Comparison of ENCODE assay signal across 8 cellular contexts in genomic region chr19:40598121-40598917, GRCh38. TPM values are rescaled to one million over a fixed set of nuclear protein-coding genes. Genes with fewer than 3 reads are reported as not detected.
A peak's percentile ranks its signal among the peaks of the same experiment; 100 is the strongest.
DNase-seq lines count a peak whose midpoint lies in the region; ATAC-seq and TF ChIP-seq lines count a peak whose summit lies in the region.

No MANE protein-coding gene starts in this region.

- no peak for TF ChIP-seq EP300 in esophagus muscularis mucosa (IDR thresholded peaks at IDR 0.05)

- no TSS peak for BruUV-seq in PC-9 (replicated peaks; lab: Mats Ljungman, UMichigan)

- intact Hi-C loops in PC-9 (cut with micrococcal nuclease; ENCODE audit: unreplicated experiment), result loop anchor here (1.0 to 2.0 kb wide), 3 partner anchors 49 to 294 kb away; no protein-coding TSS in a partner anchor
- intact Hi-C loops in esophagus muscularis mucosa (cut with DNase I), result loop anchor here (1.0 to 2.0 kb wide), 3 partner anchors 49 to 134 kb away; partner anchors contain the start of gene BLVRB
- intact Hi-C loops in naive thymus-derived CD4-positive, alpha-beta T cell (cut with micrococcal nuclease), result loop anchor here (1.0 to 2.0 kb wide), 10 partner anchors 16 to 293 kb away; partner anchors contain the start of gene SHKBP1 (in 2 of the 2)

- H3K9me3 Mint-ChIP-seq in naive thymus-derived CD4-positive, alpha-beta T cell, result peaks cover 0 to 3% (median 0%) of the 10 kb centered on the region in 11 donors
- H3K9me3 Mint-ChIP-seq in stimulated activated memory B cell treated with anti-CD40 and anti-IgM and Interleukin-4, amounts not matched to agents 10 μg/mL and 1 μg/mL and 100 μg/mL, for 72 hours, result no peaks in the 10 kb centered on the region

- no peaks in the 10 kb centered on the region for H4K20me1 ChIP-seq in PC-9 (ENCODE audit: insufficient read depth)

- H3K4me1 ChIP-seq in PC-9 (replicated peaks; ENCODE audit: insufficient read depth), result peaks cover 32% of the 10 kb centered on the region
- peaks cover 65 to 70% (median 69%) of the 10 kb centered on the region in 4 donors for H3K4me1 ChIP-seq in esophagus muscularis mucosa
- peaks cover 46 to 47% of the 10 kb centered on the region in 2 donors for H3K4me1 ChIP-seq in naive thymus-derived CD4-positive, alpha-beta T cell (ENCODE audit: control insufficient read depth in 2 of 2, insufficient read depth in 2 of 2, low read length in 2 of 2)

- POLR2A ChIA-PET in PC-9 (lab: Charles Lee; ENCODE audit: unreplicated experiment), result no interaction called here
- POLR2A ChIA-PET in naive thymus-derived CD4-positive, alpha-beta T cell (lab: Charles Lee), result interaction anchor here (1.4 kb wide), 1 partner anchor 19 kb away, joined by 3 read pairs; no protein-coding TSS in a partner anchor

- H3K4me3 ChIP-seq in PC-9 (no peak overlapping the region), esophagus muscularis mucosa (peak overlapping the region in 3 of 4 donors; percentile 7 to 35 (median 27))
- no peak overlapping the region for H3K4me3 ChIP-seq in naive thymus-derived CD4-positive, alpha-beta T cell (ENCODE audit: low read length)

- CTCF ChIA-PET in PC-9 (lab: Charles Lee), result interaction anchor here (0.5 to 1.0 kb wide), 3 partner anchors 57 to 1047 kb away, joined by 3 to 5 read pairs (median 3); no protein-coding TSS in a partner anchor
- CTCF ChIA-PET in naive thymus-derived CD4-positive, alpha-beta T cell (lab: Charles Lee), result interaction anchor here (0.6 to 2.8 kb wide), 7 partner anchors 25 to 293 kb away, joined by 3 to 9 read pairs (median 3); no protein-coding TSS in a partner anchor

- peaks cover 11% of the 10 kb centered on the region; the same call in 1 of the 2 replicates for H3F3A ChIP-seq in PC-9 (ENCODE audit: insufficient read depth, low read depth)

- peak; percentile 80 for ATAC-seq in naive thymus-derived CD4-positive, alpha-beta T cell
- ATAC-seq in stimulated activated memory B cell treated with anti-CD40 and anti-IgM and Interleukin-4, amounts not matched to agents 10 μg/mL and 1 μg/mL and 100 μg/mL, for 72 hours, result peak; percentile 74
- no peak for ATAC-seq in HG02610 (IDR thresholded peaks at IDR 0.05; ENCODE audit: unreplicated experiment)

- TF ChIP-seq POLR2A in esophagus muscularis mucosa (IDR thresholded peaks at IDR 0.05; ENCODE audit: low read depth), result no peak

- H3K9me3 ChIP-seq in PC-9 (ENCODE audit: insufficient read depth, low read depth) (no peaks in the 10 kb centered on the region), esophagus muscularis mucosa (no peaks in the 10 kb centered on the region)
- no peaks in the 10 kb centered on the region for H3K9me3 ChIP-seq in naive thymus-derived CD4-positive, alpha-beta T cell (ENCODE audit: control insufficient read depth in 2 of 3, low read length in 3 of 3)

- peak overlapping the region; percentile 30; the same call in 1 of the 2 replicates for H3K4me2 ChIP-seq in PC-9

- DNase-seq in DMS53 treated with DMSO at 0.1 percent for 48 hours (lab: John Stamatoyannopoulos, UW; ENCODE audit: unreplicated experiment), result peak; percentile 81
- peak; percentile 92 for DNase-seq in KBM-7
- peak; percentile 60 to 89 for DNase-seq in PC-9
- peak; percentile 88 for DNase-seq in activated T-cell treated with anti-CD3 and anti-CD28 coated beads, Interleukin-2, amount 50 U/mL, for 1 hour
- DNase-seq in esophagus muscularis mucosa (ENCODE audit: extremely low spot score), result peak; percentile 97
- peak; percentile 55 to 92 (median 78) for DNase-seq in naive thymus-derived CD4-positive, alpha-beta T cell

- TF ChIP-seq CTCF in PC-9 (conservative IDR thresholded peaks at IDR 0.05) (peak; percentile 96), esophagus muscularis mucosa (IDR thresholded peaks at IDR 0.05) (peak in 2 of 3 experiments; percentile 96 to 97)

- no peak overlapping the region for H2AFZ ChIP-seq in PC-9

- peak overlapping the region in 1 of 9 donors; percentile 36 for H3K27ac Mint-ChIP-seq in naive thymus-derived CD4-positive, alpha-beta T cell
- H3K27ac Mint-ChIP-seq in stimulated activated memory B cell treated with anti-CD40 and anti-IgM and Interleukin-4, amounts not matched to agents 10 μg/mL and 1 μg/mL and 100 μg/mL, for 72 hours, result no peak overlapping the region

- 2% methylated on average over 27 of the region's 46 CpGs for WGBS in esophagus muscularis mucosa

- no peaks in the 10 kb centered on the region for H3K36me3 ChIP-seq in PC-9 (ENCODE audit: low read depth)
- H3K36me3 ChIP-seq in esophagus muscularis mucosa, result no peaks in the 10 kb centered on the region
- no peaks in the 10 kb centered on the region for H3K36me3 ChIP-seq in naive thymus-derived CD4-positive, alpha-beta T cell (ENCODE audit: control insufficient read depth in 2 of 3, insufficient read depth in 3 of 3, low read length in 3 of 3)

- H3K4me1 Mint-ChIP-seq in naive thymus-derived CD4-positive, alpha-beta T cell, result peaks cover 21 to 60% (median 50%) of the 10 kb centered on the region in 7 donors
- peaks cover 65% of the 10 kb centered on the region for H3K4me1 Mint-ChIP-seq in stimulated activated memory B cell treated with anti-CD40 and anti-IgM and Interleukin-4, amounts not matched to agents 10 μg/mL and 1 μg/mL and 100 μg/mL, for 72 hours

- H3K36me3 Mint-ChIP-seq in naive thymus-derived CD4-positive, alpha-beta T cell, result peaks cover 0 to 1% (median 0%) of the 10 kb centered on the region in 5 donors
- no peaks in the 10 kb centered on the region for H3K36me3 Mint-ChIP-seq in stimulated activated memory B cell treated with anti-CD40 and anti-IgM and Interleukin-4, amounts not matched to agents 10 μg/mL and 1 μg/mL and 100 μg/mL, for 72 hours

- H3K9me2 ChIP-seq in PC-9 (ENCODE audit: insufficient read depth), result no peaks in the 10 kb centered on the region

- peak overlapping the region in 8 of 10 donors; percentile 35 to 76 (median 50) for H3K4me3 Mint-ChIP-seq in naive thymus-derived CD4-positive, alpha-beta T cell
- H3K4me3 Mint-ChIP-seq in stimulated activated memory B cell treated with anti-CD40 and anti-IgM and Interleukin-4, amounts not matched to agents 10 μg/mL and 1 μg/mL and 100 μg/mL, for 72 hours, result no peak overlapping the region

- no peak overlapping the region for H3K27ac ChIP-seq in PC-9
- H3K27ac ChIP-seq in esophagus muscularis mucosa (replicated peaks in 1 of 4), result peak overlapping the region in 2 of 4 donors; percentile 4 to 88
- H3K27ac ChIP-seq in naive thymus-derived CD4-positive, alpha-beta T cell (ENCODE audit: low read depth, low read length), result no peak overlapping the region

- H3K79me2 ChIP-seq in PC-9 (ENCODE audit: low read depth), result no peaks in the 10 kb centered on the region

- peaks cover 35% of the 10 kb centered on the region for H3K27me3 ChIP-seq in PC-9 (ENCODE audit: insufficient read depth, low read depth)
- peaks cover 3 to 83% (median 24%) of the 10 kb centered on the region in 4 donors for H3K27me3 ChIP-seq in esophagus muscularis mucosa
- peaks cover 17 to 25% of the 10 kb centered on the region in 2 donors for H3K27me3 ChIP-seq in naive thymus-derived CD4-positive, alpha-beta T cell (ENCODE audit: control insufficient read depth in 2 of 2, insufficient read depth in 2 of 2, low read length in 2 of 2)

- H3K27me3 Mint-ChIP-seq in naive thymus-derived CD4-positive, alpha-beta T cell, result peaks cover 29 to 73% (median 36%) of the 10 kb centered on the region in 5 donors
- H3K27me3 Mint-ChIP-seq in stimulated activated memory B cell treated with anti-CD40 and anti-IgM and Interleukin-4, amounts not matched to agents 10 μg/mL and 1 μg/mL and 100 μg/mL, for 72 hours, result peaks cover 62% of the 10 kb centered on the region

- in situ Hi-C loops in KBM-7 (cut with MboI; ENCODE audit: low pct_unique_long_range_greater_than_20kb, low sequenced_read_pairs), result no loop called here

RNA-seq across cellular contexts. Expression of gene LTBP4, which starts 2.9 kb away (rescaled TPM):
- total RNA-seq in PC-9 (2021) (163 and 203 TPM in 2 replicates), esophagus muscularis mucosa (100 to 1,000 TPM; 358 to 430 (median 397) TPM)
- 100 to 1,000 TPM in 4 of 5 experiments, 10 to 100 TPM in 1; 62.4 to 116 (median 111) TPM for total RNA-seq in naive thymus-derived CD4-positive, alpha-beta T cell
- 10 to 100 TPM; 21.8 to 41.4 TPM for polyA plus RNA-seq in naive thymus-derived CD4-positive, alpha-beta T cell

RNA-seq across cellular contexts. Expression of gene SHKBP1, which starts 21.6 kb away (rescaled TPM):
- total RNA-seq in PC-9 (2021) (90.1 and 93.7 TPM in 2 replicates), esophagus muscularis mucosa (10 to 100 TPM; 39.5 to 82.7 (median 52.7) TPM)
- total RNA-seq in naive thymus-derived CD4-positive, alpha-beta T cell, result 100 to 1,000 TPM in 4 of 5 experiments, 10 to 100 TPM in 1; 98.4 to 218 (median 139) TPM
- polyA plus RNA-seq in naive thymus-derived CD4-positive, alpha-beta T cell, result 100 to 1,000 TPM in 1 of 2 donors, 10 to 100 TPM in 1; 92.8 to 140 TPM

Comparison
In these comparisons a context has a peak if more than half of its experiments do, and no peak if none do; other contexts are left out.
1. H3K4me3 ChIP-seq: peak in esophagus muscularis mucosa (3 of 4); none in PC-9 (single experiment) and naive thymus-derived CD4-positive, alpha-beta T cell (single experiment).
2. Peak in every context shown above with its lines, with median percentiles within 50 percentile points of each other: DNase-seq.